ENCODE assay signal across 20 cellular contexts in genomic region chr12:46483572-46484395, GRCh38.
DNase-seq lines count a peak whose midpoint lies in the region; ATAC-seq, FAIRE-seq and TF ChIP-seq lines count a peak whose summit lies in the region.
"Had no signal": no experiment of that assay in that cellular context is flagged by ENCODE, and none has a peak within 500 bp of the region (broad histone marks: within the 10 kb centered on the region; RNA-seq: fewer than 3 reads in every experiment).

No MANE protein-coding gene starts in this region.

- H3K4me3 ChIP-seq in A549: no peak overlapping the region
- H3K4me3 ChIP-seq: gastrocnemius medialis had no signal

- H3K9me3 ChIP-seq in A549: no peaks in the 10 kb centered on the region
- H3K9me3 ChIP-seq: gastrocnemius medialis had no signal

- H3K27ac ChIP-seq in A549: peak overlapping the region; percentile 68 to 77
- H3K27ac ChIP-seq: gastrocnemius medialis had no signal

- DNase-seq in A549 (ENCODE audit: low read depth in 1 of 2, low spot score in 1 of 2): peak in 1 of 2 experiments; percentile 47
- peak; percentile 12 for DNase-seq in HFFc6
- peak; percentile 81 for DNase-seq in amniotic epithelial cell (ENCODE audit: low read depth)
- DNase-seq in left ventricle myocardium superior: no peak
- no peak for DNase-seq in RPMI8226
- DNase-seq in NCI-H2196 treated with DMSO at 0.1 percent for 48 hours (lab: John Stamatoyannopoulos, UW; ENCODE audit: unreplicated experiment): no peak
- DNase-seq: activated CD4-positive, alpha-beta T cell treated with anti-CD3 and anti-CD28 coated beads, Interleukin-2, amount 10 ng/mL, durations not matched to agents 7 days and 5 days; activated T-cell treated with anti-CD3 and anti-CD28 coated beads, Interleukin-2, amount 50 U/mL, for 72 hours; anterior cingulate cortex; Calu3; gastrocnemius medialis; NCI-H1105; NCI-H510A; OCI-M1; stimulated activated CD4-positive, alpha-beta T cell treated with anti-CD3 and anti-CD28 coated beads, Interleukin-12 subunit alpha, Interleukin-12 subunit beta, amount 100 ng/mL, for 4 hours; substantia nigra had no signal

- H3K9me3 Mint-ChIP-seq in HFFc6: no peaks in the 10 kb centered on the region
- H3K9me3 Mint-ChIP-seq: T-helper 1 cell treated with Interleukin-12 subunit alpha and Interleukin-12 subunit beta and Interleukin-4 antibody, amounts not matched to agents 30 μg/mL and 1 μg/mL, for 36 hours had no signal

- POLR2A ChIA-PET in A549 (lab: Yijun Ruan, JAX): interaction anchor here (0.7 to 1.9 kb wide), 3 partner anchors 10 to 111 kb away, joined by 3 to 8 read pairs (median 3); no protein-coding TSS in a partner anchor

- peaks cover 27% of the 10 kb centered on the region for H3K4me1 ChIP-seq in A549

- FAIRE-seq in A549 (lab: Jason Lieb, UNC): no peak
- FAIRE-seq: islet of Langerhans had no signal

- H3K4me1 Mint-ChIP-seq in HFFc6 (ENCODE audit: low read depth): peaks cover 44% of the 10 kb centered on the region
- H3K4me1 Mint-ChIP-seq: activated CD4-positive, alpha-beta T cell treated with anti-CD3 and anti-CD28 coated beads, Interleukin-2, amount 10 ng/mL, durations not matched to agents 7 days and 5 days had no signal

- no peaks in the 10 kb centered on the region for H3K27me3 Mint-ChIP-seq in HFFc6 (ENCODE audit: insufficient read depth)
- H3K27me3 Mint-ChIP-seq: activated CD4-positive, alpha-beta T cell treated with anti-CD3 and anti-CD28 coated beads, Interleukin-2, amount 10 ng/mL, durations not matched to agents 7 days and 5 days had no signal

- CTCF ChIA-PET in A549 (lab: Yijun Ruan, JAX): interaction anchor here (0.9 to 1.4 kb wide), 5 partner anchors 8 to 193 kb away, joined by 3 read pairs; no protein-coding TSS in a partner anchor

- no peak for TF ChIP-seq CTCF in A549 (IDR thresholded peaks at IDR 0.05)
- TF ChIP-seq CTCF in HFFc6 (IDR thresholded peaks at IDR 0.05): no peak

- intact Hi-C loops in left ventricle myocardium superior (cut with micrococcal nuclease): no loop called here

- H3K36me3 Mint-ChIP-seq in HFFc6 (ENCODE audit: low read depth): peaks cover 29% of the 10 kb centered on the region

- H3K4me2 ChIP-seq in A549: peak overlapping the region; percentile 47

- ATAC-seq in A549: peak in 1 of 2 experiments; percentile 73; a peak in 3 of 6 replicates
- peak; percentile 57 for ATAC-seq in left ventricle myocardium superior
- no peak for ATAC-seq in GM19351 (IDR thresholded peaks at IDR 0.05; ENCODE audit: unreplicated experiment)
- no peak for ATAC-seq in HG03354 (IDR thresholded peaks at IDR 0.05; ENCODE audit: poor library complexity, severe bottlenecking, unreplicated experiment)
- ATAC-seq: activated T-cell treated with anti-CD3 and anti-CD28 coated beads, Interleukin-2, amount 50 U/mL, for 72 hours had no signal

- no peak overlapping the region for H3K4me3 Mint-ChIP-seq in HFFc6
- H3K4me3 Mint-ChIP-seq: activated CD4-positive, alpha-beta T cell treated with anti-CD3 and anti-CD28 coated beads, Interleukin-2, amount 10 ng/mL, durations not matched to agents 7 days and 5 days; activated T-cell treated with anti-CD3 and anti-CD28 coated beads, Interleukin-2, amount 50 U/mL, for 72 hours; T-helper 1 cell treated with Interleukin-12 subunit alpha and Interleukin-12 subunit beta and Interleukin-4 antibody, amounts not matched to agents 30 μg/mL and 1 μg/mL, for 36 hours had no signal

- no peak for TF ChIP-seq POLR2A in A549 (IDR thresholded peaks at IDR 0.05; ENCODE audit: low read length)

- 89% methylated on average over 4 of the region's 4 CpGs for WGBS in A549 (ENCODE audit: missing lambda C conversion rate)

- TF ChIP-seq RAD21 in A549 (conservative IDR thresholded peaks at IDR 0.05 in 1 of 2, IDR thresholded peaks at IDR 0.05 in 1 of 2): no peak

- TF ChIP-seq EP300 in A549 (IDR thresholded peaks at IDR 0.05): peak in 1 of 2 experiments; percentile 10; a peak in 1 of 5 replicates

- peak overlapping the region; percentile 38; the same call in 1 of the 2 replicates for H3K27ac Mint-ChIP-seq in HFFc6
- H3K27ac Mint-ChIP-seq: activated CD4-positive, alpha-beta T cell treated with anti-CD3 and anti-CD28 coated beads, Interleukin-2, amount 10 ng/mL, durations not matched to agents 7 days and 5 days; activated T-cell treated with anti-CD3 and anti-CD28 coated beads, Interleukin-2, amount 50 U/mL, for 72 hours; T-helper 1 cell treated with Interleukin-12 subunit alpha and Interleukin-12 subunit beta and Interleukin-4 antibody, amounts not matched to agents 30 μg/mL and 1 μg/mL, for 36 hours had no signal

TF ChIP-seq in A549, 52 proteins besides CTCF, POLR2A, EP300 and RAD21:
- TF ChIP-seq POLR2AphosphoS2 (conservative IDR thresholded peaks at IDR 0.05; ENCODE audit: low read length): no peak
- TF ChIP-seq HEYL (CRISPR knock-in tag; IDR thresholded peaks at IDR 0.05): no peak
- no peak for TF ChIP-seq ELK1 (IDR thresholded peaks at IDR 0.05; ENCODE audit: low read depth, low read length)
- TF ChIP-seq HMGXB4 (CRISPR knock-in tag; IDR thresholded peaks at IDR 0.05; ENCODE audit: borderline replicate concordance): no peak
- no peak for TF ChIP-seq ATOH8 (CRISPR knock-in tag; IDR thresholded peaks at IDR 0.05; ENCODE audit: low read depth)
- no peak for TF ChIP-seq HOXB5 (CRISPR knock-in tag; IDR thresholded peaks at IDR 0.05)
- no peak for TF ChIP-seq SMC3 (IDR thresholded peaks at IDR 0.05)
- TF ChIP-seq CHD4 (IDR thresholded peaks at IDR 0.05; ENCODE audit: borderline replicate concordance): no peak
- TF ChIP-seq KDM1A (IDR thresholded peaks at IDR 0.05; ENCODE audit: low read depth): no peak
- no peak for TF ChIP-seq RCOR1 (IDR thresholded peaks at IDR 0.05; ENCODE audit: low read depth, low read length)
- TF ChIP-seq EHF (CRISPR knock-in tag; IDR thresholded peaks at IDR 0.05): no peak
- TF ChIP-seq RNF2 (IDR thresholded peaks at IDR 0.05; ENCODE audit: borderline replicate concordance, low read depth): no peak
- TF ChIP-seq FOSL2 (IDR thresholded peaks at IDR 0.05): peak; percentile 40; the same call in 1 of the 2 replicates
- peak; percentile 69 for TF ChIP-seq FOSL2 (CRISPR knock-in tag; IDR thresholded peaks at IDR 0.05)
- TF ChIP-seq CBX2 (IDR thresholded peaks at IDR 0.05; ENCODE audit: borderline replicate concordance, low read depth): no peak
- TF ChIP-seq HDAC2 (IDR thresholded peaks at IDR 0.05): no peak
- peak; percentile 55; the same call in 1 of the 2 replicates for TF ChIP-seq JUNB (IDR thresholded peaks at IDR 0.05)
- TF ChIP-seq BHLHE40 (IDR thresholded peaks at IDR 0.05; ENCODE audit: low read depth, low read length): no peak
- 0 out of 4 replicates have a peak, but pooled peaks of 1 of the 2 experiments have one; percentile 29 for TF ChIP-seq CEBPB (IDR thresholded peaks at IDR 0.05)
- TF ChIP-seq MAZ (IDR thresholded peaks at IDR 0.05; ENCODE audit: borderline replicate concordance, low read depth, low read length): no peak
- no peak for TF ChIP-seq PBX3 (IDR thresholded peaks at IDR 0.05)
- no peak for TF ChIP-seq SREBF2 (IDR thresholded peaks at IDR 0.05)
- TF ChIP-seq E2F6 (IDR thresholded peaks at IDR 0.05; ENCODE audit: borderline replicate concordance, low read depth): no peak

Comparison
In these comparisons a context has a peak if more than half of its experiments do, and no peak if none do; other contexts are left out.
1. DNase-seq: peak in HFFc6 (single experiment) and amniotic epithelial cell (single experiment); none in left ventricle myocardium superior (single experiment), RPMI8226 (single experiment) and NCI-H2196 treated with DMSO at 0.1 percent for 48 hours (single experiment).